ENCODE assay signal across 1 cellular context in genomic region chr5:63570752-63571151, GRCh38.
TF ChIP-seq lines count a peak whose summit lies in the region.

No MANE protein-coding gene starts in this region.

TF ChIP-seq in H1, 55 proteins besides CTCF, POLR2A, EP300 and RAD21:
- TF ChIP-seq E2F6 (IDR thresholded peaks at IDR 0.05) (peak; percentile 64), KDM5A (IDR thresholded peaks at IDR 0.05; ENCODE audit: low read length) (no peak), MAX (IDR thresholded peaks at IDR 0.05) (peak; percentile 68)
